In genomic region chr3:158731938-158732855, GRCh38 we compare ENCODE assay signal across 8 cellular contexts.
DNase-seq lines count a peak whose midpoint lies in the region; ATAC-seq and TF ChIP-seq lines count a peak whose summit lies in the region.

Gene RARRES1, minus strand, starts transcription at chr3:158732457. Its CDS starts 42 bp downstream, at chr3:158732415.

- peaks cover 2% of the 10 kb centered on the region for H3K36me3 Mint-ChIP-seq in T-helper 1 cell treated with Interleukin-12 subunit alpha and Interleukin-12 subunit beta and Interleukin-4 antibody, amounts not matched to agents 30 μg/mL and 1 μg/mL, for 36 hours (ENCODE audit: low read depth)

- peak within 1 kb of the TSS; percentile 14 for H3K4me3 Mint-ChIP-seq in T-helper 1 cell treated with Interleukin-12 subunit alpha and Interleukin-12 subunit beta and Interleukin-4 antibody, amounts not matched to agents 30 μg/mL and 1 μg/mL, for 36 hours

- no peak within 1 kb of the TSS for H3K27ac Mint-ChIP-seq in T-helper 1 cell treated with Interleukin-12 subunit alpha and Interleukin-12 subunit beta and Interleukin-4 antibody, amounts not matched to agents 30 μg/mL and 1 μg/mL, for 36 hours

- H3K27me3 Mint-ChIP-seq in T-helper 1 cell treated with Interleukin-12 subunit alpha and Interleukin-12 subunit beta and Interleukin-4 antibody, amounts not matched to agents 30 μg/mL and 1 μg/mL, for 36 hours (ENCODE audit: low read depth): no peaks in the 10 kb centered on the region

- peak within 1 kb of the TSS; percentile 59 for H3K4me3 ChIP-seq in AG10803 (ENCODE audit: low read length)
- H3K4me3 ChIP-seq in choroid plexus epithelial cell (ENCODE audit: low read depth, low read length): peak within 1 kb of the TSS; percentile 68

- peak; percentile 39 for DNase-seq in AG10803 (ENCODE audit: low read depth)
- peak; percentile 68 for DNase-seq in choroid plexus epithelial cell (ENCODE audit: low read depth)
- DNase-seq in left kidney (ENCODE audit: low read depth, low spot score): peak; percentile 90
- peak; percentile 30 to 64 for DNase-seq in stimulated activated CD4-positive, alpha-beta T cell treated with anti-CD3 and anti-CD28 coated beads, Interleukin-2, amount 100 ng/mL, for 24 hours
- DNase-seq in OCI-M1 (lab: John Stamatoyannopoulos, UW): no peak

- TF ChIP-seq CTCF in AG10803 (conservative IDR thresholded peaks at IDR 0.05; ENCODE audit: low read length) (no peak), choroid plexus epithelial cell (conservative IDR thresholded peaks at IDR 0.05; ENCODE audit: low read depth, low read length) (no peak)

- ATAC-seq in GM19025 (IDR thresholded peaks at IDR 0.05; ENCODE audit: low read depth, unreplicated experiment) (peak; percentile 86), HG03135 (IDR thresholded peaks at IDR 0.05; ENCODE audit: unreplicated experiment) (peak; percentile 81)

- peaks cover 10% of the 10 kb centered on the region for H3K4me1 Mint-ChIP-seq in T-helper 1 cell treated with Interleukin-12 subunit alpha and Interleukin-12 subunit beta and Interleukin-4 antibody, amounts not matched to agents 30 μg/mL and 1 μg/mL, for 36 hours (ENCODE audit: low read depth)

- no peaks in the 10 kb centered on the region for H3K9me3 Mint-ChIP-seq in T-helper 1 cell treated with Interleukin-12 subunit alpha and Interleukin-12 subunit beta and Interleukin-4 antibody, amounts not matched to agents 30 μg/mL and 1 μg/mL, for 36 hours
